10 cellular contexts compared by ENCODE assay signal in the genomic region with DNA sequence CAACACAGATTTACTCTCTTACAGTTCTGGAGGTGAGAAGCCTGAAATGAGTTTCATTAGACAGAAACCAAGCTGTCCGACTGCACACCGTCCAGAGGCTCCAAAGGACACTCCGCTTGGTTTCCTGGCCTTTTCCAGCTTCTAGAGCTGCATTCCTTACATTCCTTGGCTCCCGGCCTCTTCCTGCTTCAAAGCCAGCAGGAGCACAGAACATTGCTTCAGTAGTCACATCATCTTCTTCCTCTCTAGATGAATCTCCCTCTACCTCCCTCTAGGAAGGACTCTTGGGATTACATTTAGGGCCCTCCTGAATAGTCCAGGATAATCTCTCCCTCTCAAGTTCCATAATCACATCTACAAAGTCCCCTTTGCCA.
DNase-seq lines count a peak whose midpoint lies in the region; ATAC-seq, FAIRE-seq and TF ChIP-seq lines count a peak whose summit lies in the region.
"Had no signal": no experiment of that assay in that cellular context is flagged by ENCODE, and none has a peak within 500 bp of the region (broad histone marks: within the 10 kb centered on the region; RNA-seq: fewer than 3 reads in every experiment).

No MANE protein-coding gene starts in this region.

- H3K4me1 Mint-ChIP-seq in naive thymus-derived CD8-positive, alpha-beta T cell = no peaks in the 10 kb centered on the region

- H3K36me3 Mint-ChIP-seq in naive thymus-derived CD8-positive, alpha-beta T cell = peaks cover 0 to 5% (median 3%) of the 10 kb centered on the region in 3 donors

- peaks cover 0 to 9% (median 0%) of the 10 kb centered on the region in 9 donors for H3K9me3 Mint-ChIP-seq in naive thymus-derived CD8-positive, alpha-beta T cell

- no peak overlapping the region for H3K4me3 ChIP-seq in fibroblast of the aortic adventitia (ENCODE audit: low read depth, low read length)
- H3K4me3 ChIP-seq: uterus had no signal

- DNase-seq in RWPE1 (ENCODE audit: low spot score) = peak; percentile 84
- peak; percentile 93 for DNase-seq in fibroblast of the aortic adventitia (ENCODE audit: low read depth)
- peak; percentile 83 for DNase-seq in non-pigmented ciliary epithelial cell (ENCODE audit: low read depth)
- DNase-seq in naive thymus-derived CD8-positive, alpha-beta T cell = no peak
- no peak for DNase-seq in NCI-H345 treated with DMSO at 0.1 percent for 48 hours (lab: John Stamatoyannopoulos, UW; ENCODE audit: unreplicated experiment)
- DNase-seq: uterus had no signal

- TF ChIP-seq CTCF in RWPE1 (conservative IDR thresholded peaks at IDR 0.05; ENCODE audit: low read depth) (no peak), fibroblast of the aortic adventitia (IDR thresholded peaks at IDR 0.05; ENCODE audit: insufficient read depth, low read length) (peak; percentile 62)

- POLR2A ChIA-PET in RWPE1 (lab: Yijun Ruan, JAX; ENCODE audit: low non-redundant PET) = no interaction called here
- POLR2A ChIA-PET in naive thymus-derived CD8-positive, alpha-beta T cell (lab: Charles Lee) = no interaction called here

- no peak overlapping the region for H3K4me3 Mint-ChIP-seq in naive thymus-derived CD8-positive, alpha-beta T cell

- CTCF ChIA-PET in RWPE1 (lab: Yijun Ruan, JAX) = no interaction called here

- H3K27ac ChIP-seq in RWPE1 = peak overlapping the region; percentile 37; the same call in 1 of the 2 replicates
- H3K27ac ChIP-seq: uterus had no signal

- peak; percentile 64 for FAIRE-seq in G401.6 (lab: Jason Lieb, UNC)
- FAIRE-seq: GM12892 had no signal

- peaks cover 0 to 7% (median 0%) of the 10 kb centered on the region in 5 donors for H3K27me3 Mint-ChIP-seq in naive thymus-derived CD8-positive, alpha-beta T cell

- no peak for ATAC-seq in HG03039 (IDR thresholded peaks at IDR 0.05; ENCODE audit: unreplicated experiment)
- ATAC-seq in HG02938 (IDR thresholded peaks at IDR 0.05; ENCODE audit: unreplicated experiment) = no peak
- ATAC-seq in naive thymus-derived CD8-positive, alpha-beta T cell = no peak

- no peak overlapping the region for H3K27ac Mint-ChIP-seq in naive thymus-derived CD8-positive, alpha-beta T cell

Comparison
In these comparisons a context has a peak if more than half of its experiments do, and no peak if none do; other contexts are left out.
1. DNase-seq: peak in RWPE1 (single experiment), fibroblast of the aortic adventitia (single experiment) and non-pigmented ciliary epithelial cell (single experiment); none in naive thymus-derived CD8-positive, alpha-beta T cell (0 of 10) and NCI-H345 treated with DMSO at 0.1 percent for 48 hours (single experiment).